9 cellular contexts compared by ENCODE assay signal in genomic region chr5:61167382-61167781, GRCh38. TPM values are rescaled to one million over a fixed set of nuclear protein-coding genes. Genes with fewer than 3 reads are reported as not detected.
DNase-seq lines count a peak whose midpoint lies in the region; ATAC-seq and TF ChIP-seq lines count a peak whose summit lies in the region.
"Had no signal": no experiment of that assay in that cellular context is flagged by ENCODE, and none has a peak within 500 bp of the region (broad histone marks: within the 10 kb centered on the region; RNA-seq: fewer than 3 reads in every experiment).

No MANE protein-coding gene starts in this region.

- BruUV-seq in IMR-90 (replicated peaks; lab: Mats Ljungman, UMichigan) = no TSS peak
- BruUV-seq in mammary epithelial cell (replicated peaks; lab: Mats Ljungman, UMichigan) = no TSS peak

- peak overlapping the region in 1 of 2 experiments; percentile 50; a peak in 1 of 4 replicates for H4K8ac ChIP-seq in IMR-90 (ENCODE audit: low read depth in 2 of 2, low read length in 2 of 2)

- H3K79me1 ChIP-seq in IMR-90 (ENCODE audit: low read depth in 1 of 2, low read length in 2 of 2) = peaks cover 17 to 24% of the 10 kb centered on the region in 2 experiments

- H3K4ac ChIP-seq in IMR-90 (ENCODE audit: low read depth, low read length) = peak overlapping the region; percentile 47; the same call in 1 of the 2 replicates

- no peak overlapping the region for H2AK9ac ChIP-seq in IMR-90 (replicated peaks; ENCODE audit: low read depth, low read length, poor library complexity)

- H3K79me2 ChIP-seq in DND-41 (ENCODE audit: insufficient read depth, low read length) (no peaks in the 10 kb centered on the region; the same call in 1 of the 2 replicates), mammary epithelial cell (ENCODE audit: insufficient read depth, low read length) (peaks cover 20% of the 10 kb centered on the region)

- peak; percentile 78 for TF ChIP-seq RAD21 in IMR-90 (IDR thresholded peaks at IDR 0.05; ENCODE audit: low read length)

- 0 out of 2 replicates have a peak overlapping the region, but pooled peaks have one; percentile 63 for H3K14ac ChIP-seq in IMR-90 (replicated peaks; ENCODE audit: low read depth, low read length)

- dilution Hi-C loops in IMR-90 (cut with HindIII; ENCODE audit: low sequenced_read_pairs, unreplicated experiment) = no loop called here
- dilution Hi-C loops in mammary epithelial cell (cut with HindIII; ENCODE audit: low sequenced_read_pairs) = no loop called here

- no peak overlapping the region for H3K23ac ChIP-seq in IMR-90 (ENCODE audit: low read depth, low read length)

- no peak overlapping the region for H3K4me2 ChIP-seq in DND-41 (ENCODE audit: insufficient read depth, low read length)
- no peak overlapping the region for H3K4me2 ChIP-seq in IMR-90 (ENCODE audit: low read depth, low read length)
- H3K4me2 ChIP-seq in mammary epithelial cell (ENCODE audit: insufficient read depth, low read depth, low read length) = no peak overlapping the region

- H3K9ac ChIP-seq in DND-41 (ENCODE audit: low read depth, low read length) (no peak overlapping the region), IMR-90 (ENCODE audit: low read depth, low read length) (no peak overlapping the region), mammary epithelial cell (ENCODE audit: insufficient read depth, low read length) (no peak overlapping the region)

- ATAC-seq in DND-41 (ENCODE audit: insufficient read depth, low read depth) (no peak), IMR-90 (ENCODE audit: low read depth) (peak; percentile 59), HG03342 (IDR thresholded peaks at IDR 0.05; ENCODE audit: unreplicated experiment) (no peak)

- POLR2A ChIA-PET in IMR-90 (lab: Charles Lee; ENCODE audit: unreplicated experiment) = no interaction called here

- no peak overlapping the region for H3K18ac ChIP-seq in IMR-90 (ENCODE audit: low read depth, low read length)

- H3K4me1 ChIP-seq in DND-41 (ENCODE audit: insufficient read depth, low read length) (peaks cover 8% of the 10 kb centered on the region), IMR-90 (ENCODE audit: control insufficient read depth, insufficient read depth, low read length) (peaks cover 3% of the 10 kb centered on the region), mammary epithelial cell (ENCODE audit: insufficient read depth, low read length) (peaks cover 5% of the 10 kb centered on the region)

- H4K20me1 ChIP-seq in DND-41 (ENCODE audit: insufficient read depth, low read length) (no peaks in the 10 kb centered on the region), IMR-90 (ENCODE audit: insufficient read depth, low read length) (no peaks in the 10 kb centered on the region; the same call in none of the 2 replicates), mammary epithelial cell (ENCODE audit: insufficient read depth, low read length) (no peaks in the 10 kb centered on the region)

- in situ Hi-C loops in IMR-90 (cut with MboI; ENCODE audit: low sequenced_read_pairs) = loop anchor here (25.0 kb wide), 1 partner anchor 480 kb away; no protein-coding TSS in a partner anchor
- in situ Hi-C loops in mammary epithelial cell (cut with MboI; ENCODE audit: low sequenced_read_pairs in 2 of 2) = loop anchor here (10.0 to 25.0 kb wide), 4 partner anchors 137 to 770 kb away; no protein-coding TSS in a partner anchor

- no peak overlapping the region for H4K91ac ChIP-seq in IMR-90 (ENCODE audit: insufficient read depth, low read depth, low read length)

- H3K9me3 ChIP-seq in DND-41 (ENCODE audit: insufficient read depth, low read length, severe bottlenecking) (no peaks in the 10 kb centered on the region), IMR-90 (ENCODE audit: control insufficient read depth, insufficient read depth, low read length) (no peaks in the 10 kb centered on the region), mammary epithelial cell (replicated peaks; ENCODE audit: insufficient read depth, low read length) (no peaks in the 10 kb centered on the region)

- DNase-seq in DND-41 (no peak), IMR-90 (peak; percentile 65), mammary epithelial cell (peak; percentile 32), myocyte (ENCODE audit: low read depth) (peak; percentile 49), NCI-H1105 (lab: John Stamatoyannopoulos, UW) (no peak), germinal center (ENCODE audit: low spot score) (no peak)
- DNase-seq in central memory CD4-positive, alpha-beta T cell = no peak

- H2AK5ac ChIP-seq in IMR-90 (ENCODE audit: low read depth, low read length) = no peak overlapping the region

- intact Hi-C loops in IMR-90 (cut with micrococcal nuclease) (loop anchor here (1.0 to 10.0 kb wide), 3 partner anchors 164 to 647 kb away; no protein-coding TSS in a partner anchor), mammary epithelial cell (cut with micrococcal nuclease) (loop anchor here (1.0 to 10.0 kb wide), 5 partner anchors 164 to 767 kb away; no protein-coding TSS in a partner anchor)

- H2BK20ac ChIP-seq in IMR-90 (ENCODE audit: low read depth, low read length) = no peak overlapping the region

- H3K4me3 ChIP-seq in DND-41 (ENCODE audit: low read depth in 1 of 2, low read length in 2 of 2) (no peak overlapping the region), IMR-90 (ENCODE audit: insufficient read depth, low read depth, low read length) (no peak overlapping the region), mammary epithelial cell (replicated peaks in 1 of 3; ENCODE audit: insufficient read depth in 1 of 3, low read depth in 2 of 3, low read length in 3 of 3) (no peak overlapping the region)
- H3K4me3 ChIP-seq: skin epidermis had no signal

- H2BK120ac ChIP-seq in IMR-90 (ENCODE audit: low read depth, low read length) = no peak overlapping the region

- no peak for TF ChIP-seq POLR2A in IMR-90 (IDR thresholded peaks at IDR 0.05; ENCODE audit: low read depth, low read length)

- no peaks in the 10 kb centered on the region for H3K27me3 ChIP-seq in DND-41 (ENCODE audit: insufficient read depth, low read length, poor library complexity)
- no peaks in the 10 kb centered on the region for H3K27me3 ChIP-seq in IMR-90 (ENCODE audit: control insufficient read depth, insufficient read depth, low read length)
- H3K27me3 ChIP-seq in mammary epithelial cell (ENCODE audit: insufficient read depth, low read length) = no peaks in the 10 kb centered on the region

- H2BK5ac ChIP-seq in IMR-90 (ENCODE audit: low read depth, low read length, poor library complexity, severe bottlenecking) = no peak overlapping the region

- peak overlapping the region; percentile 93; the same call in 2 of the 3 replicates for H2BK15ac ChIP-seq in IMR-90 (ENCODE audit: low read depth, low read length)

- no peak overlapping the region for H4K5ac ChIP-seq in IMR-90 (ENCODE audit: low read depth, low read length)

- H2AFZ ChIP-seq in DND-41 (ENCODE audit: low read depth, low read length) (no peak overlapping the region), IMR-90 (replicated peaks; ENCODE audit: low read length, poor library complexity) (no peak overlapping the region), mammary epithelial cell (ENCODE audit: low read depth, low read length) (no peak overlapping the region)

- H3K27ac ChIP-seq in DND-41 (ENCODE audit: low read length) (no peak overlapping the region), IMR-90 (ENCODE audit: insufficient read depth, low read length) (no peak overlapping the region), mammary epithelial cell (ENCODE audit: insufficient read depth, low read depth, low read length) (no peak overlapping the region)
- H3K27ac ChIP-seq: skin epidermis had no signal

- TF ChIP-seq CTCF in DND-41 (IDR thresholded peaks at IDR 0.05; ENCODE audit: borderline replicate concordance, extremely low read depth, low read length, poor library complexity, severe bottlenecking) = peak; percentile 33
- peak; percentile 66 for TF ChIP-seq CTCF in IMR-90 (conservative IDR thresholded peaks at IDR 0.05; ENCODE audit: low read depth, low read length)
- peak; percentile 40 to 62 for TF ChIP-seq CTCF in mammary epithelial cell (conservative IDR thresholded peaks at IDR 0.05 in 1 of 2, IDR thresholded peaks at IDR 0.05 in 1 of 2; ENCODE audit: extremely low read depth in 1 of 2, insufficient read depth in 1 of 2, low read depth in 1 of 2, low read length in 2 of 2)

- H3K36me3 ChIP-seq in DND-41 (ENCODE audit: insufficient read depth, low read length) (no peaks in the 10 kb centered on the region), IMR-90 (ENCODE audit: control insufficient read depth, insufficient read depth, low read length) (no peaks in the 10 kb centered on the region), mammary epithelial cell (ENCODE audit: insufficient read depth, low read length) (no peaks in the 10 kb centered on the region)

- 40% methylated on average over 1 of the region's 4 CpGs; no CpG with 5 or more reads in 1 of the 2 experiments for WGBS in IMR-90 (ENCODE audit: extremely low coverage in 2 of 2, insufficient read length in 1 of 2), 2 experiments
- WGBS in mammary epithelial cell (ENCODE audit: low coverage, missing lambda C conversion rate) = 47% methylated on average over 4 of the region's 4 CpGs

- H3K9me1 ChIP-seq in IMR-90 (ENCODE audit: insufficient read depth, low read length) = peaks cover 4% of the 10 kb centered on the region; the same call in 1 of the 2 replicates

- CTCF ChIA-PET in IMR-90 (lab: Yijun Ruan, JAX) (no interaction called here), mammary epithelial cell (lab: Charles Lee; ENCODE audit: low non-redundant PET) (no interaction called here)

- peak overlapping the region; percentile 33; the same call in 1 of the 2 replicates for H3K56ac ChIP-seq in IMR-90 (ENCODE audit: extremely low read depth, insufficient read depth, low read length)

TF ChIP-seq in IMR-90, 13 proteins besides CTCF, POLR2A, EP300 and RAD21:
- TF ChIP-seq MXI1 (IDR thresholded peaks at IDR 0.05; ENCODE audit: borderline replicate concordance, low read depth, low read length) = no peak
- peak; percentile 72 for TF ChIP-seq SMC3 (IDR thresholded peaks at IDR 0.05; ENCODE audit: low read depth, low read length)
- peak; percentile 34; the same call in 1 of the 2 replicates for TF ChIP-seq MAFK (IDR thresholded peaks at IDR 0.05; ENCODE audit: low read depth, low read length)
- TF ChIP-seq FOS (IDR thresholded peaks at IDR 0.05; ENCODE audit: low read depth, low read length) = no peak

RNA-seq across cellular contexts. Expression of gene SMIM15, which starts 5.1 kb away (rescaled TPM):
- total RNA-seq in IMR-90 (2012; rRNA removed) (94.3 and 101 TPM in 2 replicates), mammary epithelial cell (10 to 100 TPM; 36.7 to 75.0 TPM), myocyte (25.4 and 26.6 TPM in 2 replicates)
- polyA plus RNA-seq in IMR-90 (2012; rRNA removed) (38.5 and 49.7 TPM in 2 replicates), mammary epithelial cell (45.1 TPM)
- polyA plus RNA-seq in IMR-90 (2012; cell fraction: cytosol; rRNA removed) = 13.4 and 28.8 TPM in 2 replicates
- 3.0 and 17.3 TPM in 2 replicates for polyA plus RNA-seq in IMR-90 (2012; cell fraction: nucleus; rRNA removed; ENCODE audit: low replicate concordance)
- polyA minus RNA-seq in mammary epithelial cell = 79.8 TPM
- 34.2 TPM for polyA plus RNA-seq in myocyte (2012)

Comparison
In these comparisons a context has a peak if more than half of its experiments do, and no peak if none do; other contexts are left out.
1. DNase-seq: peak in IMR-90 (single experiment), mammary epithelial cell (single experiment) and myocyte (single experiment); none in DND-41 (single experiment), NCI-H1105 (single experiment), central memory CD4-positive, alpha-beta T cell (single experiment) and germinal center (single experiment).
2. Peak in every context shown above with its lines, with median percentiles within 50 percentile points of each other: CTCF ChIP-seq.